9 cellular contexts compared by ENCODE assay signal in the genomic region with DNA sequence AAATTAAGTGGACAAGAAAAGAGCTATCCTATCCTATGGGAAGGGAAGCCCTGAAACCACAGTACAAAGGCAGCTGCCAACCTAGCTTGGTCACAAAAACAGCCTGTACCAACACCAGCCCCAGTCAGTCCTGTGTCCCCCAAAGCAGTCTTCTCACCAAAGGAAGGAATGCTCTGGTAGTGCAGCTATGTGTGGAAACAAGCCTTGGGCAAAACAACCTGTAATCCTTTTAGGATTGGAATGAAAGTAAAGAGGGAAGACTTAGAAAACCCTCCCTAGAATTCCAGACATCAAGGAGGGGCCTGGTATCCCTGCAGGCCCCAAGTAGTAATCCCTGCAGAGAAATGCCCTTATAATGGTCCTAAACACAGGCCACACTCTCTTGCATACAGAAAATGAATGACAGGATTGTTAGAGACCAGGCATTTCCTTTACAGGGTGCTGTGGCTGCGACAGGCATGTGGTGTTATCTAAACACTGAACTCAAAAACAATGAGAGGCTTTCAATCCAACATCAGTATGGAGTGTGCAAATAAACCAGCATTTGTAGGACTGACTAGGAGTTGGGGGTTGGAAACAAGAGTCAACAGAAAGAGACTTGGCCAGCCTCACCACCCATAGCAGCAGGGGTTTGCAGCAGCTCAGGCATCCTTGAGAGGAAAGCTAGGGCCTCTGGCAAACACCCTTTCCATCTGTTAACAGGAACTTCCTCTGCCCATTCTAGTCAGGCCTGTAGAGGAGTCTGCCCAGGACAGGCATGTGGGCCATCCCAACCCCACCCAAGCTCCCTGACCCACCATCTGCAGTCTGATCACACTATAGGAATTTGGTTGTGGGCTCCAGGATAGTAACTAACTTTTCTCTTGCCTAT. TPM values are rescaled to one million over a fixed set of nuclear protein-coding genes. Genes with fewer than 3 reads are reported as not detected.
DNase-seq lines count a peak whose midpoint lies in the region; ATAC-seq and TF ChIP-seq lines count a peak whose summit lies in the region.
"Had no signal": no experiment of that assay in that cellular context is flagged by ENCODE, and none has a peak within 500 bp of the region (broad histone marks: within the 10 kb centered on the region; RNA-seq: fewer than 3 reads in every experiment).

No MANE protein-coding gene starts in this region.

- no peaks in the 10 kb centered on the region for H3K4me1 Mint-ChIP-seq in CD14-positive monocyte

- H3K9me3 Mint-ChIP-seq in CD14-positive monocyte: no peaks in the 10 kb centered on the region
- H3K9me3 Mint-ChIP-seq: T-helper 1 cell treated with Interleukin-12 subunit alpha and Interleukin-12 subunit beta and Interleukin-4 antibody, amounts not matched to agents 30 μg/mL and 1 μg/mL, for 36 hours had no signal

- H3K79me2 ChIP-seq in Karpas-422 (ENCODE audit: low read length): peaks cover 19% of the 10 kb centered on the region; the same call in 1 of the 2 replicates

- no peak overlapping the region for H3K4me3 Mint-ChIP-seq in CD14-positive monocyte
- H3K4me3 Mint-ChIP-seq: T-helper 1 cell treated with Interleukin-12 subunit alpha and Interleukin-12 subunit beta and Interleukin-4 antibody, amounts not matched to agents 30 μg/mL and 1 μg/mL, for 36 hours had no signal

- H3K27me3 ChIP-seq in H7 (ENCODE audit: control insufficient read depth, insufficient read depth, low read length) (no peaks in the 10 kb centered on the region), Karpas-422 (ENCODE audit: low read length) (no peaks in the 10 kb centered on the region)

- ATAC-seq in SK-N-SH treated with all-trans-retinoic acid at 6 μM for 48 hours (peak; percentile 67), sciatic nerve (peak; percentile 75)

- H2AFZ ChIP-seq in Karpas-422 (ENCODE audit: low read length): no peak overlapping the region

- H3K27ac ChIP-seq in Karpas-422 (ENCODE audit: low read length): no peak overlapping the region

- no peaks in the 10 kb centered on the region for H3K9me2 ChIP-seq in Karpas-422 (replicated peaks; ENCODE audit: insufficient read depth, low read length)

- TF ChIP-seq CTCF in foreskin fibroblast (IDR thresholded peaks at IDR 0.05; ENCODE audit: low read depth, low read length) (no peak), CD14-positive monocyte (IDR thresholded peaks at IDR 0.05) (no peak)

- peaks cover 0 to 1% (median 0%) of the 10 kb centered on the region in 3 donors for H3K27me3 Mint-ChIP-seq in CD14-positive monocyte (ENCODE audit: low read depth in 3 of 3)

- H3K36me3 Mint-ChIP-seq in CD14-positive monocyte: peaks cover 66% of the 10 kb centered on the region in 2 donors

- no peaks in the 10 kb centered on the region for H3K9me3 ChIP-seq in Karpas-422 (ENCODE audit: low read length)

- H3K36me3 ChIP-seq in H7 (replicated peaks; ENCODE audit: control insufficient read depth, insufficient read depth, low read length) (peaks cover 2% of the 10 kb centered on the region), Karpas-422 (ENCODE audit: insufficient read depth, low read length) (peaks cover 16% of the 10 kb centered on the region; the same call in 1 of the 2 replicates)

- no peaks in the 10 kb centered on the region for H3K4me1 ChIP-seq in Karpas-422 (ENCODE audit: low read length)

- intact Hi-C loops in sciatic nerve (cut with DNase I): no loop called here
- intact Hi-C loops in CD14-positive monocyte (cut with micrococcal nuclease): loop anchor here in 1 of 2 donors (5.0 kb wide), 1 partner anchor 116 kb away; a partner anchor contains a TSS

- no peak overlapping the region for H3K27ac Mint-ChIP-seq in CD14-positive monocyte
- H3K27ac Mint-ChIP-seq: T-helper 1 cell treated with Interleukin-12 subunit alpha and Interleukin-12 subunit beta and Interleukin-4 antibody, amounts not matched to agents 30 μg/mL and 1 μg/mL, for 36 hours had no signal

- no peaks in the 10 kb centered on the region for H4K20me1 ChIP-seq in Karpas-422 (ENCODE audit: insufficient read depth, low read depth, low read length)

- H3K9ac ChIP-seq in Karpas-422 (ENCODE audit: low read length): no peak overlapping the region

- DNase-seq in DMS53 (lab: John Stamatoyannopoulos, UW) (peak; percentile 2), DMS53 treated with DMSO at 0.1 percent for 48 hours (lab: John Stamatoyannopoulos, UW; ENCODE audit: unreplicated experiment) (no peak), foreskin fibroblast (peak; percentile 39 to 76), sciatic nerve (ENCODE audit: low spot score) (no peak), H7 (no peak), Karpas-422 (no peak), CD14-positive monocyte (ENCODE audit: low spot score) (no peak)

- H3K4me2 ChIP-seq in Karpas-422 (ENCODE audit: low read depth, low read length, poor library complexity, severe bottlenecking): no peak overlapping the region

- no peak overlapping the region for H3K4me3 ChIP-seq in foreskin fibroblast (ENCODE audit: low read depth in 1 of 2, low read length in 2 of 2)
- H3K4me3 ChIP-seq in H7 (ENCODE audit: insufficient read depth, low read depth, low read length): no peak overlapping the region
- H3K4me3 ChIP-seq in Karpas-422 (ENCODE audit: low read length): no peak overlapping the region

TF ChIP-seq in SK-N-SH treated with all-trans-retinoic acid at 6 μM for 48 hours, 23 proteins besides CTCF, POLR2A, EP300 and RAD21:
- TF ChIP-seq ZC3H10 (CRISPR knock-in tag; IDR thresholded peaks at IDR 0.05): no peak
- no peak for TF ChIP-seq SNAI2 (CRISPR knock-in tag; IDR thresholded peaks at IDR 0.05)
TF ChIP-seq in SK-N-SH treated with all-trans-retinoic acid at 6 μM for 48 hours: peak in this region for 0.

RNA-seq across cellular contexts. Expression of a gene that starts 59.1 kb away (rescaled TPM):
- total RNA-seq in sciatic nerve: 42.8 TPM
- total RNA-seq in H7 (2014; rRNA removed; shearing (Covaris generic)): 29.6 and 31.9 TPM in 2 replicates
- total RNA-seq in Karpas-422 (2014; rRNA removed; shearing (Covaris generic); ENCODE audit: low replicate concordance): 39.8 and 45.5 TPM in 2 replicates
- 10 to 100 TPM; 22.2 to 30.6 TPM for polyA plus RNA-seq in CD14-positive monocyte

Comparison
In these comparisons a context has a peak if more than half of its experiments do, and no peak if none do; other contexts are left out.
1. DNase-seq: peak in DMS53 (single experiment) and foreskin fibroblast (2 of 2); none in DMS53 treated with DMSO at 0.1 percent for 48 hours (single experiment), sciatic nerve (single experiment), H7 (single experiment), Karpas-422 (single experiment) and CD14-positive monocyte (single experiment).